In genomic region chr9:16308645-16309044, GRCh38 we compare ENCODE assay signal across 23 cellular contexts.
"Had no signal": no experiment of that assay in that cellular context is flagged by ENCODE, and none has a peak within 500 bp of the region (broad histone marks: within the 10 kb centered on the region; RNA-seq: fewer than 3 reads in every experiment).

No MANE protein-coding gene starts in this region.

- ATAC-seq: heart left ventricle; left cardiac atrium; left lung; mucosa of descending colon; natural killer cell treated with Interleukin-12 subunit alpha and Interleukin-12 subunit beta and Interleukin-15 and Interleukin-18, amount 100 ng/mL, for 72 hours; stimulated activated naive CD8-positive, alpha-beta T cell treated with anti-CD3 and anti-CD28 coated beads, Interleukin-15, amount 100 ng/mL, for 72 hours had no signal

- H3K4me2 ChIP-seq: smooth muscle cell had no signal

- H3K27ac ChIP-seq: left lung, pancreas, suprapubic skin had no signal

- H3K4me1 ChIP-seq: left lung, transverse colon had no signal

- H3K4me3 ChIP-seq: left lung, mucosa of descending colon, pancreas, smooth muscle cell, suprapubic skin, transverse colon had no signal

- H3K27ac Mint-ChIP-seq: mesothelial cell of epicardium; naive B cell; natural killer cell treated with Interleukin-12 subunit alpha and Interleukin-12 subunit beta and Interleukin-15 and Interleukin-18, amount 100 ng/mL, for 72 hours; stimulated activated naive CD8-positive, alpha-beta T cell treated with anti-CD3 and anti-CD28 coated beads, Interleukin-15, amount 100 ng/mL, for 72 hours had no signal

- H3K36me3 ChIP-seq: heart left ventricle, left lung, pancreas, suprapubic skin, transverse colon had no signal

- H3K9me3 ChIP-seq: heart left ventricle, left lung, mucosa of descending colon, pancreas, suprapubic skin, transverse colon had no signal

- H3K36me3 Mint-ChIP-seq: mesothelial cell of epicardium; naive B cell; natural killer cell treated with Interleukin-12 subunit alpha and Interleukin-12 subunit beta and Interleukin-15 and Interleukin-18, amount 100 ng/mL, for 72 hours had no signal

- H3K4me1 Mint-ChIP-seq: naive B cell; stimulated activated naive CD8-positive, alpha-beta T cell treated with anti-CD3 and anti-CD28 coated beads, Interleukin-15, amount 100 ng/mL, for 72 hours had no signal

- H3K27me3 ChIP-seq: left lung, pancreas, suprapubic skin, transverse colon had no signal

- H3K9me3 Mint-ChIP-seq: mesothelial cell of epicardium; stimulated activated naive CD8-positive, alpha-beta T cell treated with anti-CD3 and anti-CD28 coated beads, Interleukin-15, amount 100 ng/mL, for 72 hours had no signal

- DNase-seq: caudate nucleus; cerebellar nuclear complex; cortex of kidney; effector CD4-positive, alpha-beta T cell; heart left ventricle; left cardiac atrium; left lung; mesenchymal stem cell; mucosa of descending colon; naive B cell; nucleus accumbens; pancreas; stimulated activated CD4-positive, alpha-beta T cell treated with anti-CD3 and anti-CD28 coated beads, Interleukin-12 subunit alpha, Interleukin-12 subunit beta, amount 100 ng/mL, for 4 hours; stimulated activated CD4-positive, alpha-beta T cell treated with anti-CD3 and anti-CD28 coated beads, Interleukin-1b, Interleukin-23, amount 100 ng/mL, for 48 hours; stimulated activated CD4-positive, alpha-beta T cell treated with anti-CD3 and anti-CD28 coated beads, Interleukin-4, amount 100 ng/mL, for 1 hour; stimulated activated CD8-positive, alpha-beta memory T cell treated with anti-CD3 and anti-CD28 coated beads, Interleukin-4, amount 100 ng/mL, for 48 hours; stimulated activated naive CD4-positive, alpha-beta T cell; stimulated activated naive CD8-positive, alpha-beta T cell treated with anti-CD3 and anti-CD28 coated beads, Interleukin-15, amount 100 ng/mL, for 72 hours; transverse colon had no signal

- H3K4me3 Mint-ChIP-seq: mesothelial cell of epicardium; naive B cell; natural killer cell treated with Interleukin-12 subunit alpha and Interleukin-12 subunit beta and Interleukin-15 and Interleukin-18, amount 100 ng/mL, for 72 hours; stimulated activated naive CD8-positive, alpha-beta T cell treated with anti-CD3 and anti-CD28 coated beads, Interleukin-15, amount 100 ng/mL, for 72 hours had no signal

- H3K27me3 Mint-ChIP-seq: naive B cell had no signal
